In the genomic region with DNA sequence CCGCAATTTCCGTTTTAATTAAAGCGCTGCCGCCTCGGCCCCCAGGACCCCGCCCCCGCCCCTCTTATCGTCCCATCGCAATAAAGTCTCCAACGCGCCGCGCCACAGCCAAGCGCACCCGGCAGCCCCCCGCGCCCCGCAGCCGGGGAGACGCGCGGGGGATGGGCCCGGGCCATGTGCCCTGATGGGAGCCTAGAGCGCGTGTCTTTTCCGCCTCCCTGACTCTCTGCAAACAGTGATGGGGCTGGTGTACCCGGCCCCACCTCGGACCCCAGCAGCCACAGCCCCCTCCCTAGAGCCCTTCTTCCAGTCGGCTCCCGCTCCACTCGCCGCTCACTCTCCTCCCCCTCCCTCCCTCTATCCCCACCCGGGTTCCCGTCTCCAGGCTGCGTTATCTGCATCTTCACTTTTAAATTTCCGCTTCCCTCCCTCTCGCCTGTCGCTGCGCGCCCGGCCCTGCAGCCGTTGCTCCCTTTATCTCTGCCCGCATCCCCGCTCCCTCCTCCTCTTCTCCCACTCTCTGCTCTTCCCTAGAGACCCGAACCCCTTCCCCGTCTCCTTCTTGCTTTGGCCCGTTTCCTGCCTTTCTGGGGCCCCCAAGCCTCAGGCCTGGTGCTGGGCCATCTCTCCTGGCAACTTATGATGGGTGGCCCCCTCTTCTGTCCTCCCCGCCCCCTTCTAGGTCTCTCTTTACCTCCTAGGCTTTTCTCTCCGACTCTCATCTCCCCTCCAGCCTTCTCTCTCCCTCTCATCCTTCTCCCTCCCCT, we compare ENCODE assay signal across 20 cellular contexts. TPM values are rescaled to one million over a fixed set of nuclear protein-coding genes. Genes with fewer than 3 reads are reported as not detected.
A peak's percentile ranks its signal among the peaks of the same experiment; 100 is the strongest.
DNase-seq lines count a peak whose midpoint lies in the region; TF ChIP-seq lines count a peak whose summit lies in the region.
"Had no signal": no experiment of that assay in that cellular context is flagged by ENCODE, and none has a peak within 500 bp of the region (broad histone marks: within the 10 kb centered on the region; RNA-seq: fewer than 3 reads in every experiment).

No MANE protein-coding gene starts in this region.

- 3 to 8% (median 5%) methylated on average over 31 to 49 of the region's 49 CpGs for WGBS in stomach, 5 donors

- no peaks in the 10 kb centered on the region for H3K9me3 ChIP-seq in stomach
- H3K9me3 ChIP-seq: pancreas had no signal

- H3K4me3 ChIP-seq in stomach = peak overlapping the region; percentile 9 to 37 (median 13)

- DNase-seq in activated CD8-positive, alpha-beta memory T cell treated with anti-CD3 and anti-CD28 coated beads, Interleukin-2, amount 50 U/mL, for 48 hours = peak; percentile 50
- no peak for DNase-seq in activated CD8-positive, alpha-beta memory T cell treated with anti-CD3 and anti-CD28 coated beads, Interleukin-2, amount 50 U/mL, for 4 hours
- peak; percentile 51 for DNase-seq in NCI-H526 treated with DMSO at 0.1 percent for 48 hours (lab: John Stamatoyannopoulos, UW)
- DNase-seq in epidermal melanocyte (ENCODE audit: insufficient read length, low spot score) = peak; percentile 13
- no peak for DNase-seq in stomach
- DNase-seq in glomerular visceral epithelial cell (ENCODE audit: extremely low spot score) = no peak
- DNase-seq in NCI-H2107 treated with DMSO at 0.1 percent for 48 hours (lab: John Stamatoyannopoulos, UW; ENCODE audit: unreplicated experiment) = no peak
- no peak for DNase-seq in NCI-H1436 treated with DMSO at 0.1 percent for 48 hours (lab: John Stamatoyannopoulos, UW)
- DNase-seq: erythroblast; HCEC 1CT; midbrain; NCI-H510A treated with DMSO at 0.1 percent for 48 hours; stimulated activated CD4-positive, alpha-beta T cell treated with anti-CD3 and anti-CD28 coated beads, Interleukin-15, amount 100 ng/mL, for 24 hours; T-helper 9 cell had no signal

- peaks cover 37 to 50% (median 43%) of the 10 kb centered on the region in 4 donors for H3K4me1 ChIP-seq in stomach

- no peaks in the 10 kb centered on the region for H3K36me3 ChIP-seq in stomach
- H3K36me3 ChIP-seq: pancreas had no signal

- no peak for TF ChIP-seq CTCF in stomach (IDR thresholded peaks at IDR 0.05)

- TF ChIP-seq EP300 in stomach (IDR thresholded peaks at IDR 0.05) = no peak

- H3K27me3 ChIP-seq in stomach = peaks cover 59 to 100% (median 99%) of the 10 kb centered on the region in 3 donors

- intact Hi-C loops in stomach (cut with DNase I; ENCODE audit: low total_unique reads) = no loop called here

- no peak overlapping the region for H3K27ac ChIP-seq in stomach
- H3K27ac ChIP-seq: pancreas had no signal

- no peak for TF ChIP-seq POLR2A in stomach (IDR thresholded peaks at IDR 0.05)

RNA-seq across cellular contexts. Expression of gene FEV, which starts 0.5 kb away (rescaled TPM):
- total RNA-seq in stomach = 1 to 10 TPM in 1 of 5 donors, not detected in 4; 1.3 TPM
- 1 to 10 TPM in 1 of 3 donors, under 1 TPM in 2; 0.28 to 6.4 (median 0.87) TPM for polyA plus RNA-seq in stomach
- total RNA-seq: activated CD8-positive, alpha-beta memory T cell treated with anti-CD3 and anti-CD28 coated beads for 36 hours; activated naive CD4-positive, alpha-beta T cell treated with anti-CD3 and anti-CD28 coated beads, Interleukin-2, amount 50 U/mL, for 72 hours; HT-29; RPMI7951; ureter had no signal

RNA-seq across cellular contexts. Expression of gene CRYBA2, which starts 7.7 kb away (rescaled TPM):
- 1 to 10 TPM in 1 of 5 donors, not detected in 4; 2.8 TPM for total RNA-seq in stomach
- 1 to 10 TPM; 1.2 to 7.5 (median 3.7) TPM for polyA plus RNA-seq in stomach
- total RNA-seq: activated CD8-positive, alpha-beta memory T cell treated with anti-CD3 and anti-CD28 coated beads for 36 hours; activated naive CD4-positive, alpha-beta T cell treated with anti-CD3 and anti-CD28 coated beads, Interleukin-2, amount 50 U/mL, for 72 hours; HT-29; RPMI7951; ureter had no signal

RNA-seq across cellular contexts. Expression of gene CDK5R2, which starts 26.0 kb away (rescaled TPM):
- total RNA-seq in stomach = under 1 TPM in 3 of 5 donors, not detected in 2; 0.37 to 0.58 (median 0.45) TPM
- polyA plus RNA-seq in stomach = under 1 TPM; 0.20 to 0.56 (median 0.46) TPM
- total RNA-seq: activated CD8-positive, alpha-beta memory T cell treated with anti-CD3 and anti-CD28 coated beads for 36 hours; activated naive CD4-positive, alpha-beta T cell treated with anti-CD3 and anti-CD28 coated beads, Interleukin-2, amount 50 U/mL, for 72 hours; HT-29; ureter had no signal

RNA-seq across cellular contexts. Expression of gene CFAP65, which starts 55.8 kb away (rescaled TPM):
- 1 to 10 TPM in 1 of 5 donors, not detected in 4; 2.6 TPM for total RNA-seq in stomach
- under 1 TPM in 1 of 3 donors, not detected in 2; 0.10 TPM for polyA plus RNA-seq in stomach
- total RNA-seq: activated CD8-positive, alpha-beta memory T cell treated with anti-CD3 and anti-CD28 coated beads for 36 hours; activated naive CD4-positive, alpha-beta T cell treated with anti-CD3 and anti-CD28 coated beads, Interleukin-2, amount 50 U/mL, for 72 hours; HT-29; ureter had no signal

Comparison
In these comparisons a context has a peak if more than half of its experiments do, and no peak if none do; other contexts are left out.
1. DNase-seq: peak in activated CD8-positive, alpha-beta memory T cell treated with anti-CD3 and anti-CD28 coated beads, Interleukin-2, amount 50 U/mL, for 48 hours (single experiment), NCI-H526 treated with DMSO at 0.1 percent for 48 hours (single experiment) and epidermal melanocyte (single experiment); none in activated CD8-positive, alpha-beta memory T cell treated with anti-CD3 and anti-CD28 coated beads, Interleukin-2, amount 50 U/mL, for 4 hours (single experiment), stomach (single experiment), glomerular visceral epithelial cell (single experiment), NCI-H2107 treated with DMSO at 0.1 percent for 48 hours (single experiment) and NCI-H1436 treated with DMSO at 0.1 percent for 48 hours (single experiment).